ENCODE assay signal across 28 cellular contexts in the genomic region with DNA sequence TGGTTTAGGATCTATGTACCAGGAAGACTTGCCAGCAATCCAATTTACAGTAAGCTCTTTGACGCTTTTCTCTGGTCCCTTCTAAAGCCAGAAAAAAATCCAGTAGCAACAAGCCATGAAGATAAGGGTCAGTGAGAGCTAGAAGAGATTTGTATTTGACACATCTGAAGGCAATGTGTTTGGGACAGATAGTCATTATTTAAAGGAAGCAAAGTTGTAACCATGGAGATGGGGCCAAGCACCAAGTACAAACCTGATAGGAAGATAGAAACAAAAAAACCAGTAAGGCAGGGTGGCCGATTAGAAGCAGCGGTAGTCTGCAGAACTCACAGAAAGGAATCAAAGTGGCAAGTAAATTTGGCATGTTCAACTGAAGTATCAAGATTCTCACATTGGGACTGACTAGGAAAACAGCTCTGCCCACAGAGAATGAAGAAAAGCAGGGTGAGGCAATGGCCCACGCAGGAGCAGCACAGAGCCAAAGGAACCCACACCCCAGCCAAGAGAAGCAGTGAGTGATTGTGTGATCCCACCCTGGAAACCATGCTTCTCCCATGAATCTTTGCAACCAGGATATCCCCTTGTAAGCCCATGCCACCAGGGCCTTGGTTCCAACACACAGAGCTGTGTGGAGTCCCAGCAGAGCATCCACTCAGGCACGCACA. TPM values are rescaled to one million over a fixed set of nuclear protein-coding genes. Genes with fewer than 3 reads are reported as not detected.
"Had no signal": no experiment of that assay in that cellular context is flagged by ENCODE, and none has a peak within 500 bp of the region (broad histone marks: within the 10 kb centered on the region; RNA-seq: fewer than 3 reads in every experiment).

No MANE protein-coding gene starts in this region.

- H3K36me3 ChIP-seq: esophagus muscularis mucosa, spleen, thoracic aorta, vagina had no signal

- H3K9me3 ChIP-seq: thoracic aorta, vagina had no signal

- H3K27me3 ChIP-seq: esophagus muscularis mucosa, spleen, vagina had no signal

- ATAC-seq: activated CD4-positive, CD25-positive, alpha-beta regulatory T cell treated with anti-CD3 and anti-CD28 coated beads, Interleukin-2, amount 50 U/mL, for 24 hours; activated CD8-positive, alpha-beta T cell treated with anti-CD3 and anti-CD28 coated beads, Interleukin-2, amount 10 ng/mL, durations not matched to agents 7 days and 5 days; activated naive CD8-positive, alpha-beta T cell treated with anti-CD3 and anti-CD28 coated beads, Interleukin-2, amount 50 U/mL, for 24 hours; mucosa of descending colon had no signal

- H3K4me3 Mint-ChIP-seq: activated CD8-positive, alpha-beta T cell treated with anti-CD3 and anti-CD28 coated beads, Interleukin-2, amount 10 ng/mL, durations not matched to agents 7 days and 5 days; activated naive CD8-positive, alpha-beta T cell treated with anti-CD3 and anti-CD28 coated beads, Interleukin-2, amount 50 U/mL, for 24 hours; activated T-helper 1 cell treated with anti-CD3 and anti-CD28 coated beads, Interleukin-12 subunit alpha, Interleukin-12 subunit beta, Interleukin-2, Interleukin-4 antibody, amounts not matched to agents 30 ng/mL and 10 ng/mL and 1 ng/mL, durations not matched to agents 14 hours and 24 hours and 36 hours; memory B cell; naive B cell; type B pancreatic cell had no signal

- H3K4me3 ChIP-seq: esophagus muscularis mucosa, mucosa of descending colon, spleen, thoracic aorta, vagina had no signal

- H3K27ac ChIP-seq: esophagus muscularis mucosa, thoracic aorta, vagina, VCaP had no signal

- FAIRE-seq: endothelial cell of umbilical vein, frontal cortex had no signal

- H3K4me1 ChIP-seq: spleen, vagina had no signal

- DNase-seq: activated CD4-positive, alpha-beta T cell treated with anti-CD3 and anti-CD28 coated beads, Interleukin-2, amount 50 U/mL, for 1 hour; activated CD8-positive, alpha-beta T cell treated with anti-CD3 and anti-CD28 coated beads, Interleukin-2, amount 10 ng/mL, durations not matched to agents 7 days and 5 days; activated gamma-delta T cell; activated naive CD4-positive, alpha-beta T cell treated with anti-CD3 and anti-CD28 coated beads, Interleukin-2, amount 50 U/mL, for 16 hours; activated naive CD8-positive, alpha-beta T cell treated with anti-CD3 and anti-CD28 coated beads, Interleukin-2, amount 50 U/mL, for 24 hours; central memory CD4-positive, alpha-beta T cell; effector memory CD4-positive, alpha-beta T cell; glutamatergic neuron; hippocampal formation; mucosa of descending colon; naive B cell; spleen; stimulated activated CD4-positive, alpha-beta T cell treated with anti-CD3 and anti-CD28 coated beads, Interleukin-4, amount 100 ng/mL, for 1 hour; stimulated activated naive CD4-positive, alpha-beta T cell; T1000 had no signal

- H3K27ac Mint-ChIP-seq: activated CD8-positive, alpha-beta T cell treated with anti-CD3 and anti-CD28 coated beads, Interleukin-2, amount 10 ng/mL, durations not matched to agents 7 days and 5 days; activated naive CD8-positive, alpha-beta T cell treated with anti-CD3 and anti-CD28 coated beads, Interleukin-2, amount 50 U/mL, for 24 hours; activated T-helper 1 cell treated with anti-CD3 and anti-CD28 coated beads, Interleukin-12 subunit alpha, Interleukin-12 subunit beta, Interleukin-2, Interleukin-4 antibody, amounts not matched to agents 30 ng/mL and 10 ng/mL and 1 ng/mL, durations not matched to agents 14 hours and 24 hours and 36 hours; memory B cell; naive B cell; type B pancreatic cell had no signal

- H3K4me1 Mint-ChIP-seq: activated naive CD8-positive, alpha-beta T cell treated with anti-CD3 and anti-CD28 coated beads, Interleukin-2, amount 50 U/mL, for 24 hours; memory B cell; naive B cell had no signal

- H3K36me3 Mint-ChIP-seq: type B pancreatic cell had no signal

RNA-seq across cellular contexts. Expression of gene C4orf54, which starts 12.9 kb away (rescaled TPM):
- total RNA-seq: activated CD8-positive, alpha-beta T cell treated with anti-CD3 and anti-CD28 coated beads, Interleukin-2, amount 10 ng/mL, durations not matched to agents 7 days and 5 days; activated T-helper 1 cell treated with anti-CD3 and anti-CD28 coated beads, Interleukin-12 subunit alpha, Interleukin-12 subunit beta, Interleukin-2, Interleukin-4 antibody, amounts not matched to agents 30 ng/mL and 10 ng/mL and 1 ng/mL, durations not matched to agents 14 hours and 24 hours and 36 hours; endothelial cell of umbilical vein; omental fat pad; T-helper 1 cell treated with Interleukin-12 subunit alpha and Interleukin-12 subunit beta and Interleukin-4 antibody, amounts not matched to agents 30 ng/mL and 1 ng/mL, for 36 hours; vagina had no signal
- polyA plus RNA-seq: endothelial cell of umbilical vein, neural cell had no signal
